Comparison of ENCODE assay signal across 15 cellular contexts in genomic region chrX:74779175-74779574, GRCh38.
"Had no signal": no experiment of that assay in that cellular context is flagged by ENCODE, and none has a peak within 500 bp of the region (broad histone marks: within the 10 kb centered on the region; RNA-seq: fewer than 3 reads in every experiment).

No MANE protein-coding gene starts in this region.

- DNase-seq: activated CD4-positive, alpha-beta T cell treated with anti-CD3 and anti-CD28 coated beads for 1 hour; activated CD4-positive, alpha-beta T cell treated with anti-CD3 and anti-CD28 coated beads, Interleukin-2, amount 50 U/mL, for 48 hours; activated effector memory CD4-positive, alpha-beta T cell treated with anti-CD3 and anti-CD28 coated beads, Interleukin-2, amount 50 U/mL, for 16 hours; activated T-cell treated with anti-CD3 and anti-CD28 coated beads, Interleukin-2, amount 50 U/mL, for 4 hours; amniotic stem cell; brain microvascular endothelial cell; dermis blood vessel endothelial cell; hippocampal formation; left ventricle myocardium superior; nephron progenitor cell; stimulated activated CD4-positive, alpha-beta T cell treated with anti-CD3 and anti-CD28 coated beads, Interleukin-12 subunit alpha, Interleukin-12 subunit beta, amount 100 ng/mL, for 4 hours; stimulated activated naive CD4-positive, alpha-beta T cell; substantia nigra had no signal

- H3K27me3 ChIP-seq: brain microvascular endothelial cell had no signal

- H3K36me3 ChIP-seq: brain microvascular endothelial cell had no signal

- ATAC-seq: activated naive CD4-positive, alpha-beta T cell treated with anti-CD3 and anti-CD28 coated beads, Interleukin-2, amount 50 U/mL, for 72 hours; activated T-cell treated with anti-CD3 and anti-CD28 coated beads, Interleukin-2, amount 50 U/mL, for 4 hours; left ventricle myocardium superior; sciatic nerve had no signal

- H3K27ac ChIP-seq: brain microvascular endothelial cell had no signal
